Comparison of ENCODE assay signal across 9 cellular contexts in the genomic region with DNA sequence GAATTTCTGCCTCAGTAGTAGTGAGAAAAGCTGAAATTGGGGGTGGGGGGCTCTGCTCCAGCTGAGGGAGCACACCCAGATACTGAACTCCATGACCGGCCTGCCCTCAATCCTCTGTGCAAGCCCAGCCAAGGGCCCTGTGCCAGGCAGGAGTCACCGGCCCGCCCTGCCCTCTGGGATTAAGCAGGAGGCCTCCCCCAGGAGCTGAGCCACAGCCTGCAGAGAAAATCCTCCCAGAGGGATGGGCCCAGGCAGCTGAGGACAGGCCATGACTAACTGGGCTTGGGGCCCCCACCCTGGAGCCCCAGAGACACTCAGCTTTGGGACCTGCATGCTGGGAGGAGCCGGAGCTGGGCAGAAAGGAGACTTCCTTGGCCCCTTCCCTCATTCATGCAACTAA. TPM values are rescaled to one million over a fixed set of nuclear protein-coding genes. Genes with fewer than 3 reads are reported as not detected.
DNase-seq lines count a peak whose midpoint lies in the region; ATAC-seq and TF ChIP-seq lines count a peak whose summit lies in the region.
"Had no signal": no experiment of that assay in that cellular context is flagged by ENCODE, and none has a peak within 500 bp of the region (broad histone marks: within the 10 kb centered on the region; RNA-seq: fewer than 3 reads in every experiment).

No MANE protein-coding gene starts in this region.

- no peak overlapping the region for H3K4me3 ChIP-seq in esophagus (ENCODE audit: low read depth in 1 of 2, low read length in 2 of 2)
- H3K4me3 ChIP-seq in mucosa of descending colon = no peak overlapping the region

- no peak for TF ChIP-seq CTCF in mucosa of descending colon (IDR thresholded peaks at IDR 0.05)

- intact Hi-C loops in mucosa of descending colon (cut with DNase I, micrococcal nuclease) = no loop called here

- H3K9me3 ChIP-seq in esophagus (ENCODE audit: control insufficient read depth in 2 of 2, insufficient read depth in 1 of 2, low read depth in 1 of 2, low read length in 1 of 2) = no peaks in the 10 kb centered on the region
- H3K9me3 ChIP-seq in mucosa of descending colon = no peaks in the 10 kb centered on the region

- peak overlapping the region; percentile 5 to 38 for H3K27ac ChIP-seq in esophagus (ENCODE audit: low read depth in 2 of 2, low read length in 1 of 2)

- no peaks in the 10 kb centered on the region for H3K36me3 ChIP-seq in esophagus (ENCODE audit: control insufficient read depth in 2 of 2, insufficient read depth in 2 of 2, low read length in 1 of 2)
- no peaks in the 10 kb centered on the region for H3K36me3 ChIP-seq in mucosa of descending colon (ENCODE audit: low read depth)

- H3K4me1 ChIP-seq in esophagus (ENCODE audit: control insufficient read depth in 2 of 2, insufficient read depth in 2 of 2, low read length in 1 of 2) = peaks cover 8 to 32% of the 10 kb centered on the region in 2 donors
- no peaks in the 10 kb centered on the region for H3K4me1 ChIP-seq in mucosa of descending colon (ENCODE audit: low read depth)

- DNase-seq in A172 (ENCODE audit: low spot score) = peak; percentile 65
- peak; percentile 69 for DNase-seq in M059J (ENCODE audit: low read depth)
- peak in 1 of 3 donors; percentile 37 for DNase-seq in mucosa of descending colon
- DNase-seq in stimulated activated CD4-positive, alpha-beta T cell treated with anti-CD3 and anti-CD28 coated beads, Interleukin-4, amount 100 ng/mL, for 1 hour = no peak
- no peak for DNase-seq in NCI-H1436 (lab: John Stamatoyannopoulos, UW)
- no peak for DNase-seq in activated naive CD4-positive, alpha-beta T cell treated with anti-CD3 and anti-CD28 coated beads, Interleukin-2, amount 50 U/mL, for 16 hours
- no peak for DNase-seq in RKO (ENCODE audit: low spot score)
- DNase-seq: central memory CD4-positive, alpha-beta T cell had no signal

- no peaks in the 10 kb centered on the region for H3K27me3 ChIP-seq in esophagus (ENCODE audit: control insufficient read depth in 1 of 2, insufficient read depth in 2 of 2, low read length in 2 of 2)

- 32 to 45% methylated on average over 4 of the region's 4 CpGs for WGBS in esophagus, 2 donors

- peak; percentile 25 for ATAC-seq in mucosa of descending colon

RNA-seq across cellular contexts. Expression of gene MN1, which starts 48.8 kb away (rescaled TPM):
- total RNA-seq in A172 (2014; rRNA removed; shearing (Covaris generic)) = 2.3 TPM in 2 replicates
- 1.2 and 2.8 TPM in 2 replicates for total RNA-seq in M059J (2014; rRNA removed; shearing (Covaris generic))
- 1 to 10 TPM in 1 of 2 donors, under 1 TPM in 1; 0.94 to 1.5 TPM for polyA plus RNA-seq in esophagus
- total RNA-seq in mucosa of descending colon = 1 to 10 TPM in 2 of 3 donors, under 1 TPM in 1; 0.49 to 7.6 (median 1.8) TPM

Comparison
In these comparisons a context has a peak if more than half of its experiments do, and no peak if none do; other contexts are left out.
1. DNase-seq: peak in A172 (single experiment) and M059J (single experiment); none in stimulated activated CD4-positive, alpha-beta T cell treated with anti-CD3 and anti-CD28 coated beads, Interleukin-4, amount 100 ng/mL, for 1 hour (single experiment), NCI-H1436 (single experiment), activated naive CD4-positive, alpha-beta T cell treated with anti-CD3 and anti-CD28 coated beads, Interleukin-2, amount 50 U/mL, for 16 hours (single experiment) and RKO (single experiment).